In the genomic region with DNA sequence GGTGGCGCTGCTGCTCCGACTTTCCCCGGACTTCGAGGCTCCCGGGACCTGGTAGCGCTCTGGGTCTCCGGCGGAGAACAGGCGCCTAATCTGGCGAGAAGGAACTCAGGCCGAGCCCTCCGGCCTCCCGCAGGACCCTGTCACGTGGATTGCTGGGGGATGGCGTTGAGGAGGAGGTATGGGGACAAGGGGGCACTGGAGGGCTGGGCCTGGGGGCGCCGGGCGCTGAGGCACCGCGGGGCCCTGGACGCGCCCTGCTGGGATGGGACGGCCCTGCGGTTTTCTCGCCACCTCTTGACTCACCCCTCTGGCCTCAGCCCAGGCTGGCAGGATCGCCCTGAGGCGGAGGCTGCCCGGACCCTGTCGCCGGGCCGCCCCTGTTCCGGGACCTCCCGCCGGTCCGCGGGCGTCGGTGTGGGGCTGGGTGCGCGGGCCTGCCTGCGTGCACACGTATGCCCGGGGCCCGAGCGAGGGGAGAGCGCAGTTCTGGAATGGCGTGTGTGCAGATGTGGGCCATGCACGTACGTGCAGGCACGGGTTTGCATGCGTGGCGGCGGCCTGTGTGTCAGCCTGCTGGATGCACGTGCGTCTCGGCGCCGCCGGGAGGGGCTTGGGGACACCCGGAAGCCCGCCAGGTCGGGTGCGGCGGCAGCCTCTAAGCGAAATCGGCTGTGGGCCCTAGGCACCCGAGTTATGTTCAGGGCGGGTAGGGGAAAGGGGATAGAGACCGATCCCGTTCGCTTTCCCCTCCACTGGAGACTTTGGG, we compare ENCODE assay signal across 8 cellular contexts. TPM values are rescaled to one million over a fixed set of nuclear protein-coding genes. Genes with fewer than 3 reads are reported as not detected.
DNase-seq lines count a peak whose midpoint lies in the region; ATAC-seq, FAIRE-seq and TF ChIP-seq lines count a peak whose summit lies in the region.

No MANE protein-coding gene starts in this region.

- H3K4me3 ChIP-seq in AG09309 (ENCODE audit: control insufficient read depth, low read depth, low read length): peak overlapping the region; percentile 67
- H3K4me3 ChIP-seq in fibroblast of villous mesenchyme (ENCODE audit: low read depth, low read length): peak overlapping the region; percentile 98
- peak overlapping the region; percentile 99 to 100 for H3K4me3 ChIP-seq in neutrophil (ENCODE audit: low read depth in 1 of 2, low read length in 1 of 2)
- H3K4me3 ChIP-seq in testis: peak overlapping the region; percentile 82 to 97

- H3K36me3 ChIP-seq in neutrophil: peaks cover 43% of the 10 kb centered on the region
- no peaks in the 10 kb centered on the region for H3K36me3 ChIP-seq in testis (ENCODE audit: low read depth, missing control alignments)

- TF ChIP-seq CTCF in AG09309 (IDR thresholded peaks at IDR 0.05; ENCODE audit: control insufficient read depth, insufficient read depth, low read depth, low read length, missing control alignments): no peak
- TF ChIP-seq CTCF in fibroblast of villous mesenchyme (IDR thresholded peaks at IDR 0.05; ENCODE audit: insufficient read depth, low read depth, low read length): no peak
- no peak for TF ChIP-seq CTCF in neutrophil (IDR thresholded peaks at IDR 0.05)
- no peak for TF ChIP-seq CTCF in testis (IDR thresholded peaks at IDR 0.05)

- FAIRE-seq in RCC 7860 (lab: Jason Lieb, UNC): no peak

- no peaks in the 10 kb centered on the region for H3K27me3 ChIP-seq in neutrophil
- H3K27me3 ChIP-seq in testis: no peaks in the 10 kb centered on the region

- H3K9me3 ChIP-seq in neutrophil (no peaks in the 10 kb centered on the region), testis (no peaks in the 10 kb centered on the region)

- peak overlapping the region; percentile 99 for H3K27ac ChIP-seq in neutrophil
- peak overlapping the region; percentile 89 to 96 for H3K27ac ChIP-seq in testis

- TF ChIP-seq POLR2A in testis (IDR thresholded peaks at IDR 0.05): no peak

- peaks cover 44 to 45% of the 10 kb centered on the region in 2 experiments for H3K4me1 ChIP-seq in neutrophil (ENCODE audit: control insufficient read depth in 1 of 2, insufficient read depth in 1 of 2, low read depth in 1 of 2, low read length in 1 of 2)
- peaks cover 59% of the 10 kb centered on the region for H3K4me1 ChIP-seq in testis

- ATAC-seq in GM18867 (IDR thresholded peaks at IDR 0.05; ENCODE audit: unreplicated experiment): peak; percentile 37
- peak; percentile 36 for ATAC-seq in HG03175 (IDR thresholded peaks at IDR 0.05; ENCODE audit: unreplicated experiment)

- intact Hi-C loops in testis (cut with DNase I; ENCODE audit: low total_unique reads): loop anchor here (5.0 kb wide), 2 partner anchors 160 to 175 kb away; no protein-coding TSS in a partner anchor

- 0 to 1% methylated on average over 12 of the region's 71 CpGs for WGBS in testis, 2 donors

- peak; percentile 52 for DNase-seq in AG09309 (ENCODE audit: low read depth)
- DNase-seq in RCC 7860 (ENCODE audit: low spot score): peak; percentile 69
- DNase-seq in activated effector memory CD4-positive, alpha-beta T cell treated with Interleukin-2 at 50 U/mL for 16 hours: peak; percentile 81
- DNase-seq in fibroblast of villous mesenchyme (ENCODE audit: low read depth): peak; percentile 87
- peak; percentile 80 for DNase-seq in testis

RNA-seq across cellular contexts. Expression of gene C15orf39, which starts 0.8 kb away (rescaled TPM):
- total RNA-seq in fibroblast of villous mesenchyme (8.1 and 9.1 TPM in 2 replicates), testis (100 to 1,000 TPM; 167 to 168 TPM)
- polyA plus RNA-seq in testis (ENCODE audit: insufficient read depth, low read depth, low replicate concordance): 321 TPM

RNA-seq across cellular contexts. Expression of gene GOLGA6C, which starts 55.7 kb away (rescaled TPM):
- not detected in 2 replicates for total RNA-seq in fibroblast of villous mesenchyme
- total RNA-seq in testis: 10 to 100 TPM in 1 of 2 donors, 1 to 10 TPM in 1; 9.1 to 16.1 TPM
- 15.1 TPM for polyA plus RNA-seq in testis (ENCODE audit: insufficient read depth, low read depth, low replicate concordance)

Comparison
In these comparisons a context has a peak if more than half of its experiments do, and no peak if none do; other contexts are left out.
1. Peak in every context shown above with its lines: DNase-seq, ATAC-seq, H3K4me3 ChIP-seq and H3K27ac ChIP-seq.
2. RNA of gene C15orf39, which starts 0.8 kb away (total RNA-seq): 167 to 168 TPM in testis; 8.1 to 9.1 TPM in fibroblast of villous mesenchyme; every median in the first group is over 10 times any median in the second.
3. RNA of gene GOLGA6C, which starts 55.7 kb away (total RNA-seq): 9.1 to 16.1 TPM in testis; not detected in fibroblast of villous mesenchyme; every median in the first group is over 10 times any median in the second.